24 cellular contexts compared by ENCODE assay signal in genomic region chr17:66638707-66639479, GRCh38.
"Had no signal": no experiment of that assay in that cellular context is flagged by ENCODE, and none has a peak within 500 bp of the region (broad histone marks: within the 10 kb centered on the region; RNA-seq: fewer than 3 reads in every experiment).

No MANE protein-coding gene starts in this region.

- H3K27ac Mint-ChIP-seq: activated B cell treated with CpG ODN at 0.5 μM for 24 hours; activated naive CD8-positive, alpha-beta T cell treated with anti-CD3 and anti-CD28 coated beads, Interleukin-2, amount 10 ng/mL, durations not matched to agents 7 days and 5 days; T-helper 2 cell treated with Interferon-gamma antibody and Interleukin-4, amounts not matched to agents 5 μg/mL and 100 μg/mL, for 36 hours; type B pancreatic cell had no signal

- H3K36me3 Mint-ChIP-seq: naive B cell had no signal

- H3K9me3 Mint-ChIP-seq: activated B cell treated with CpG ODN at 0.5 μM for 24 hours; T-helper 2 cell treated with Interferon-gamma antibody and Interleukin-4, amounts not matched to agents 5 μg/mL and 100 μg/mL, for 36 hours; type B pancreatic cell had no signal

- H3K9me3 ChIP-seq: gastroesophageal sphincter, pancreas, prostate gland, sigmoid colon, vagina had no signal

- H3K27ac ChIP-seq: gastroesophageal sphincter, pancreas, prostate gland, sigmoid colon, vagina had no signal

- ATAC-seq: gastroesophageal sphincter, left colon, pancreas, SK-N-SH treated with all-trans-retinoic acid at 6 μM for 48 hours had no signal

- H3K27me3 ChIP-seq: gastroesophageal sphincter, pancreas, sigmoid colon, vagina had no signal

- H3K4me1 ChIP-seq: pancreas, vagina had no signal

- DNase-seq: activated B cell treated with CpG ODN at 0.5 μM for 24 hours; activated CD4-positive, alpha-beta T cell treated with anti-CD3 and anti-CD28 coated beads, Interleukin-2, amount 50 U/mL, for 4 hours; activated naive CD8-positive, alpha-beta T cell treated with anti-CD3 and anti-CD28 coated beads, Interleukin-2, amount 10 ng/mL, durations not matched to agents 7 days and 5 days; activated T-cell treated with anti-CD3 and anti-CD28 coated beads for 4 hours; amniotic stem cell; caudate nucleus; head of caudate nucleus; hippocampal formation; left colon; mammary epithelial cell; naive B cell; pancreas; retina; sigmoid colon; stimulated activated CD4-positive, alpha-beta T cell treated with anti-CD3 and anti-CD28 coated beads, Interleukin-15, amount 100 ng/mL, for 24 hours; stimulated activated CD4-positive, alpha-beta T cell treated with anti-CD3 and anti-CD28 coated beads, Interleukin-2, amount 100 ng/mL, for 24 hours; stimulated activated naive CD4-positive, alpha-beta T cell had no signal

- H3K4me1 Mint-ChIP-seq: activated B cell treated with CpG ODN at 0.5 μM for 24 hours, naive B cell had no signal

- H3K4me3 Mint-ChIP-seq: activated B cell treated with CpG ODN at 0.5 μM for 24 hours; activated naive CD8-positive, alpha-beta T cell treated with anti-CD3 and anti-CD28 coated beads, Interleukin-2, amount 10 ng/mL, durations not matched to agents 7 days and 5 days; naive B cell; T-helper 2 cell treated with Interferon-gamma antibody and Interleukin-4, amounts not matched to agents 5 μg/mL and 100 μg/mL, for 36 hours; type B pancreatic cell had no signal

- H3K36me3 ChIP-seq: prostate gland, vagina had no signal

- H3K4me3 ChIP-seq: gastroesophageal sphincter, pancreas, prostate gland, sigmoid colon, smooth muscle cell, vagina had no signal

- H3K27me3 Mint-ChIP-seq: activated B cell treated with CpG ODN at 0.5 μM for 24 hours; activated naive CD8-positive, alpha-beta T cell treated with anti-CD3 and anti-CD28 coated beads, Interleukin-2, amount 10 ng/mL, durations not matched to agents 7 days and 5 days had no signal
